ENCODE assay signal across 8 cellular contexts in the genomic region with DNA sequence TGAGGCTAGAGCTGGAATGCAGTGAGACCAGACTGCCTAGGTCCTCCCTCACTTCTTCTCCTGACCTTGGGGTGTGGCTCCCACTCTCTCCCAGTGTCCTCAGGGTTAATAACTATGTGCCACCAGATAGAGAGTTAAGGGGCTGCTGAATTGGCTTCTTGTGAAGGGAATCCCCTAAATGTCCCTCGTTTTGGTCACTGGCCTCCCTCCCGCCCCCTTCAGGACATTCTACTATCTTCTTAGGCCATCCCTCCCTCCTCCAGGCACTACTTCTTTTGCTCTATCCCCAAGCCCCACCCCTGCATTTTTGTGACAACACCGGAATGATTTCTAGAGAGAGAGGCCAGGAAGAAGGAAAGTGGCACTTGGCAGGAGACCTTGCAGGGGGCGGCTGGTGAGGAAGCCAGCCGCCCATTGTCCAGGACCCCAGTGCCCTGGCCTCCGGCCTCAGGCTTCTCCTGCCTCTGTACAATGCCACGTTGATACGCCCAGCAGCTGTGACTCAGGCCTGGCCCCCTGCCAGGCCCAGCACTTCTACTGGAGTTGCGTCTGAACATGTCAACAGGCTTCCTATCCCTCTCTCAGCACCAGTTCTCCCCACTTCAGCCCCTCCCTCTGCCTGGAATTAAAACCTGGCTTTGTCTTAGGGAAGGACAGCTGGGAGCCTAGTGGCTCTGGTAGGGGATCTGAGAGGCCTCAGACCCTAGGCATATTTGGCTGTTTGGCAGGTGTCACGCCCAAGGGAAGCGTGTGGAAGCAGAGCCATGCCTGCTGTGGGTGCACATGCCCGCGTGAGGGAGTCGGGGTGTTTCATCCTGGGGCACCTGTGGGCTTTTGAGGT. TPM values are rescaled to one million over a fixed set of nuclear protein-coding genes. Genes with fewer than 3 reads are reported as not detected.
DNase-seq lines count a peak whose midpoint lies in the region; ATAC-seq and TF ChIP-seq lines count a peak whose summit lies in the region.

No MANE protein-coding gene starts in this region.

- H3K27ac Mint-ChIP-seq in activated CD4-positive, alpha-beta T cell treated with anti-CD3 and anti-CD28 coated beads, Interleukin-2, amount 10 ng/mL, durations not matched to agents 24 days and 14 days = peak overlapping the region; percentile 75

- H3K27me3 Mint-ChIP-seq in activated CD4-positive, alpha-beta T cell treated with anti-CD3 and anti-CD28 coated beads, Interleukin-2, amount 10 ng/mL, durations not matched to agents 24 days and 14 days = peaks cover 13% of the 10 kb centered on the region

- no peak for TF ChIP-seq CTCF in liver (IDR thresholded peaks at IDR 0.05; ENCODE audit: low read depth, low read length, missing input control)

- DNase-seq in AG08395 (ENCODE audit: low spot score) (peak; percentile 70), HCEC 1CT (peak; percentile 96), NCI-H524 (lab: John Stamatoyannopoulos, UW) (peak; percentile 98), dermis blood vessel endothelial cell (peak; percentile 98)
- DNase-seq in activated CD4-positive, alpha-beta T cell treated with anti-CD3 and anti-CD28 coated beads, Interleukin-2, amount 10 ng/mL, durations not matched to agents 24 days and 14 days = peak; percentile 74
- peak; percentile 46 to 52 for DNase-seq in stimulated activated CD4-positive, alpha-beta T cell treated with anti-CD3 and anti-CD28 coated beads, Interleukin-4, amount 100 ng/mL, for 48 hours (ENCODE audit: low read depth in 2 of 2)

- TF ChIP-seq RAD21 in liver (IDR thresholded peaks at IDR 0.05) = peak; percentile 40 to 52

- intact Hi-C loops in activated CD4-positive, alpha-beta T cell treated with anti-CD3 and anti-CD28 coated beads, Interleukin-2, amount 10 ng/mL, durations not matched to agents 24 days and 14 days (cut with micrococcal nuclease) = no loop called here

- peaks cover 3% of the 10 kb centered on the region for H3K36me3 Mint-ChIP-seq in activated CD4-positive, alpha-beta T cell treated with anti-CD3 and anti-CD28 coated beads, Interleukin-2, amount 10 ng/mL, durations not matched to agents 24 days and 14 days (ENCODE audit: low read depth)

- no peak overlapping the region for H3K4me3 ChIP-seq in liver (ENCODE audit: low read depth in 1 of 3, low read length in 3 of 3)

- H3K9ac ChIP-seq in liver (ENCODE audit: low read depth in 1 of 2, low read length in 2 of 2) = peak overlapping the region in 1 of 2 donors; percentile 78

- H3K4me3 Mint-ChIP-seq in activated CD4-positive, alpha-beta T cell treated with anti-CD3 and anti-CD28 coated beads, Interleukin-2, amount 10 ng/mL, durations not matched to agents 24 days and 14 days = peak overlapping the region; percentile 10

- peak overlapping the region; percentile 91 to 93 for H3K27ac ChIP-seq in liver (ENCODE audit: low read depth in 1 of 2, low read length in 2 of 2)

- WGBS in liver = 30% methylated on average over 14 of the region's 14 CpGs

- no peaks in the 10 kb centered on the region for H3K9me3 ChIP-seq in liver (ENCODE audit: control insufficient read depth in 4 of 4, low read length in 3 of 4)

- no peak for ATAC-seq in HG02588 (IDR thresholded peaks at IDR 0.05; ENCODE audit: unreplicated experiment)

- no peaks in the 10 kb centered on the region for H3K36me3 ChIP-seq in liver (ENCODE audit: control insufficient read depth in 4 of 4, insufficient read depth in 3 of 4, low read depth in 1 of 4, low read length in 3 of 4)

- H3K4me1 Mint-ChIP-seq in activated CD4-positive, alpha-beta T cell treated with anti-CD3 and anti-CD28 coated beads, Interleukin-2, amount 10 ng/mL, durations not matched to agents 24 days and 14 days = peaks cover 62% of the 10 kb centered on the region

- H3K27me3 ChIP-seq in liver (ENCODE audit: control insufficient read depth in 4 of 4, insufficient read depth in 4 of 4, low read length in 3 of 4) = no peaks in the 10 kb centered on the region

- H3K9me3 Mint-ChIP-seq in activated CD4-positive, alpha-beta T cell treated with anti-CD3 and anti-CD28 coated beads, Interleukin-2, amount 10 ng/mL, durations not matched to agents 24 days and 14 days = no peaks in the 10 kb centered on the region

- peaks cover 14 to 69% (median 49%) of the 10 kb centered on the region in 4 donors for H3K4me1 ChIP-seq in liver (ENCODE audit: control insufficient read depth in 4 of 4, insufficient read depth in 4 of 4, low read length in 3 of 4)

TF ChIP-seq in liver, 16 proteins besides CTCF, POLR2A, EP300 and RAD21:
- TF ChIP-seq, protein P1, sequence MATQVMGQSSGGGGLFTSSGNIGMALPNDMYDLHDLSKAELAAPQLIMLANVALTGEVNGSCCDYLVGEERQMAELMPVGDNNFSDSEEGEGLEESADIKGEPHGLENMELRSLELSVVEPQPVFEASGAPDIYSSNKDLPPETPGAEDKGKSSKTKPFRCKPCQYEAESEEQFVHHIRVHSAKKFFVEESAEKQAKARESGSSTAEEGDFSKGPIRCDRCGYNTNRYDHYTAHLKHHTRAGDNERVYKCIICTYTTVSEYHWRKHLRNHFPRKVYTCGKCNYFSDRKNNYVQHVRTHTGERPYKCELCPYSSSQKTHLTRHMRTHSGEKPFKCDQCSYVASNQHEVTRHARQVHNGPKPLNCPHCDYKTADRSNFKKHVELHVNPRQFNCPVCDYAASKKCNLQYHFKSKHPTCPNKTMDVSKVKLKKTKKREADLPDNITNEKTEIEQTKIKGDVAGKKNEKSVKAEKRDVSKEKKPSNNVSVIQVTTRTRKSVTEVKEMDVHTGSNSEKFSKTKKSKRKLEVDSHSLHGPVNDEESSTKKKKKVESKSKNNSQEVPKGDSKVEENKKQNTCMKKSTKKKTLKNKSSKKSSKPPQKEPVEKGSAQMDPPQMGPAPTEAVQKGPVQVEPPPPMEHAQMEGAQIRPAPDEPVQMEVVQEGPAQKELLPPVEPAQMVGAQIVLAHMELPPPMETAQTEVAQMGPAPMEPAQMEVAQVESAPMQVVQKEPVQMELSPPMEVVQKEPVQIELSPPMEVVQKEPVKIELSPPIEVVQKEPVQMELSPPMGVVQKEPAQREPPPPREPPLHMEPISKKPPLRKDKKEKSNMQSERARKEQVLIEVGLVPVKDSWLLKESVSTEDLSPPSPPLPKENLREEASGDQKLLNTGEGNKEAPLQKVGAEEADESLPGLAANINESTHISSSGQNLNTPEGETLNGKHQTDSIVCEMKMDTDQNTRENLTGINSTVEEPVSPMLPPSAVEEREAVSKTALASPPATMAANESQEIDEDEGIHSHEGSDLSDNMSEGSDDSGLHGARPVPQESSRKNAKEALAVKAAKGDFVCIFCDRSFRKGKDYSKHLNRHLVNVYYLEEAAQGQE (IDR thresholded peaks at IDR 0.05) = peak; percentile 65
- TF ChIP-seq, protein P2, sequence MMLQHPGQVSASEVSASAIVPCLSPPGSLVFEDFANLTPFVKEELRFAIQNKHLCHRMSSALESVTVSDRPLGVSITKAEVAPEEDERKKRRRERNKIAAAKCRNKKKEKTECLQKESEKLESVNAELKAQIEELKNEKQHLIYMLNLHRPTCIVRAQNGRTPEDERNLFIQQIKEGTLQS (IDR thresholded peaks at IDR 0.05) = peak; percentile 44
- TF ChIP-seq, protein P3, sequence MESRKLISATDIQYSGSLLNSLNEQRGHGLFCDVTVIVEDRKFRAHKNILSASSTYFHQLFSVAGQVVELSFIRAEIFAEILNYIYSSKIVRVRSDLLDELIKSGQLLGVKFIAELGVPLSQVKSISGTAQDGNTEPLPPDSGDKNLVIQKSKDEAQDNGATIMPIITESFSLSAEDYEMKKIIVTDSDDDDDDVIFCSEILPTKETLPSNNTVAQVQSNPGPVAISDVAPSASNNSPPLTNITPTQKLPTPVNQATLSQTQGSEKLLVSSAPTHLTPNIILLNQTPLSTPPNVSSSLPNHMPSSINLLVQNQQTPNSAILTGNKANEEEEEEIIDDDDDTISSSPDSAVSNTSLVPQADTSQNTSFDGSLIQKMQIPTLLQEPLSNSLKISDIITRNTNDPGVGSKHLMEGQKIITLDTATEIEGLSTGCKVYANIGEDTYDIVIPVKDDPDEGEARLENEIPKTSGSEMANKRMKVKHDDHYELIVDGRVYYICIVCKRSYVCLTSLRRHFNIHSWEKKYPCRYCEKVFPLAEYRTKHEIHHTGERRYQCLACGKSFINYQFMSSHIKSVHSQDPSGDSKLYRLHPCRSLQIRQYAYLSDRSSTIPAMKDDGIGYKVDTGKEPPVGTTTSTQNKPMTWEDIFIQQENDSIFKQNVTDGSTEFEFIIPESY (IDR thresholded peaks at IDR 0.05) = peak; percentile 19
- TF ChIP-seq HNF4G (IDR thresholded peaks at IDR 0.05) (no peak), FOXA2 (IDR thresholded peaks at IDR 0.05) (peak; percentile 71), SP1 (IDR thresholded peaks at IDR 0.05) (peak; percentile 60), NR2F2 (IDR thresholded peaks at IDR 0.05) (peak; percentile 87), RXRA (IDR thresholded peaks at IDR 0.05) (peak; percentile 12 to 43), JUND (IDR thresholded peaks at IDR 0.05) (peak; percentile 88 to 95), EGR1 (IDR thresholded peaks at IDR 0.05; ENCODE audit: low read depth in 2 of 2) (no peak), YY1 (IDR thresholded peaks at IDR 0.05) (peak; percentile 54), GABPA (IDR thresholded peaks at IDR 0.05 in 1 of 2, conservative IDR thresholded peaks at IDR 0.05 in 1 of 2) (no peak), HNF4A (conservative IDR thresholded peaks at IDR 0.05) (peak in 1 of 2 donors; percentile 30), FOXA1 (IDR thresholded peaks at IDR 0.05) (no peak), TAF1 (conservative IDR thresholded peaks at IDR 0.05) (no peak)
- TF ChIP-seq, protein P4, sequence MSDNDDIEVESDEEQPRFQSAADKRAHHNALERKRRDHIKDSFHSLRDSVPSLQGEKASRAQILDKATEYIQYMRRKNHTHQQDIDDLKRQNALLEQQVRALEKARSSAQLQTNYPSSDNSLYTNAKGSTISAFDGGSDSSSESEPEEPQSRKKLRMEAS (IDR thresholded peaks at IDR 0.05) = peak; percentile 46

RNA-seq across cellular contexts. Expression of a gene that starts 9.1 kb away (rescaled TPM):
- 105 and 110 TPM in 2 replicates for total RNA-seq in activated CD4-positive, alpha-beta T cell treated with anti-CD3 and anti-CD28 coated beads, Interleukin-2, amount 10 ng/mL, durations not matched to agents 24 days and 14 days
- total RNA-seq in dermis blood vessel endothelial cell (502 and 945 TPM in 2 replicates), liver (100 to 1,000 TPM in 1 of 2 donors, 10 to 100 TPM in 1; 89.4 to 160 TPM)
- 100 to 1,000 TPM in 1 of 2 donors, 10 to 100 TPM in 1; 60.4 to 105 TPM for polyA plus RNA-seq in liver

RNA-seq across cellular contexts. Expression of a gene that starts 29.8 kb away (rescaled TPM):
- total RNA-seq in activated CD4-positive, alpha-beta T cell treated with anti-CD3 and anti-CD28 coated beads, Interleukin-2, amount 10 ng/mL, durations not matched to agents 24 days and 14 days = 12.1 and 12.7 TPM in 2 replicates
- total RNA-seq in dermis blood vessel endothelial cell (0.68 and 0.74 TPM in 2 replicates), liver (1 to 10 TPM; 2.3 to 3.5 TPM)
- 1 to 10 TPM; 1.1 to 1.2 TPM for polyA plus RNA-seq in liver

RNA-seq across cellular contexts. Expression of a gene that starts 41.3 kb away (rescaled TPM):
- 0.24 and 0.84 TPM in 2 replicates for total RNA-seq in activated CD4-positive, alpha-beta T cell treated with anti-CD3 and anti-CD28 coated beads, Interleukin-2, amount 10 ng/mL, durations not matched to agents 24 days and 14 days
- 4.8 and 8.8 TPM in 2 replicates for total RNA-seq in dermis blood vessel endothelial cell
- 1 to 10 TPM; 1.3 TPM for total RNA-seq in liver
- under 1 TPM; 0.52 to 0.56 TPM for polyA plus RNA-seq in liver
